In the genomic region with DNA sequence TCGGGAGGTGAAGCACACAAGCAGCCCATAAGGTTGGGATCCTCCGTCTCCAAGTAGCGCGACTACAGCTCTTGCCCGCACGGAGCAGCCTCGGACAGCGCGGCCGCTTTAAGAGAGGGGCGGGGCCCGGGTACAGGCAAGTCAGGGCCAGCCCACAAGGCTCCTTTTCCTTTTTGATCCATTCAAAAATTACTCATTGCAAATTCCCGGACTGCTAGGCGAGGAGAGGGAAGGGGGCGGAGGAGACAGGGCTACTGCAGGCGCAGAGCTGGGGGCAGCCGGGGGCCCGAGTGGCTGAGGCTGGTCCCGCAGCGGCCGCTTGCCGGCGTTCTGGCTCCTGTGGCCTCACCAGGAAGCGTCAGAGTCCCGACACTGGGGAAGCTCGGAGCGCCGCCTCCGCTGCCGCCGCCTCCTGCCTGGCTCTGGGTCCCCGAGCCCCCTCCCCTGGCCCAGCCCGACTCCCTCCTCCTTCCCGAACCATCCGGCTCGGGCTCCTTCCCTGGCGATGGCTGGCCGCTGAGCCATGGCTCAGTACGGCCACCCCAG, we compare ENCODE assay signal across 8 cellular contexts. TPM values are rescaled to one million over a fixed set of nuclear protein-coding genes. Genes with fewer than 3 reads are reported as not detected.
A peak's percentile ranks its signal among the peaks of the same experiment; 100 is the strongest.
DNase-seq lines count a peak whose midpoint lies in the region; ATAC-seq and TF ChIP-seq lines count a peak whose summit lies in the region.

UBASH3B (plus strand) TSS at position 196 of the 546 bp plus-strand sequence; CDS start at position 524, 328 bp downstream.

- peaks cover 0 to 13% (median 4%) of the 10 kb centered on the region in 4 donors for H3K4me1 ChIP-seq in Peyer's patch
- peaks cover 0 to 14% of the 10 kb centered on the region in 2 donors for H3K4me1 ChIP-seq in muscle layer of duodenum (ENCODE audit: control insufficient read depth in 1 of 2, insufficient read depth in 2 of 2, low read length in 2 of 2)

- H3K27ac ChIP-seq in Peyer's patch, result peak within 1 kb of the TSS; percentile 75 to 96 (median 88)
- peak within 1 kb of the TSS; percentile 60 for H3K27ac ChIP-seq in muscle layer of duodenum (ENCODE audit: low read length)

- DNase-seq in C1 segment of cervical spinal cord (lab: John Stamatoyannopoulos, UW) (peak in 13 of 14 donors; percentile 42 to 90 (median 67)), Peyer's patch (peak; percentile 78 to 90 (median 82)), fibroblast of gingiva (ENCODE audit: low read depth) (peak; percentile 82)
- peak; percentile 40 to 51 for DNase-seq in stimulated activated CD8-positive, alpha-beta memory T cell treated with anti-CD3 and anti-CD28 coated beads, Interleukin-7, amount 100 ng/mL, for 48 hours (ENCODE audit: extremely low read depth in 1 of 2, low read depth in 1 of 2)

- H3K36me3 Mint-ChIP-seq in activated T-helper 17 cell treated with anti-CD3 and anti-CD28 coated beads, Interleukin-2, amount 50 U/mL, for 72 hours (ENCODE audit: low read depth), result no peaks in the 10 kb centered on the region

- TF ChIP-seq CTCF in Peyer's patch (IDR thresholded peaks at IDR 0.05), result peak in 1 of 6 experiments; percentile 13

- H3K9me3 ChIP-seq in Peyer's patch (no peaks in the 10 kb centered on the region), muscle layer of duodenum (ENCODE audit: control insufficient read depth in 1 of 2, low read length in 2 of 2) (no peaks in the 10 kb centered on the region)

- no peaks in the 10 kb centered on the region for H3K27me3 Mint-ChIP-seq in activated T-helper 17 cell treated with anti-CD3 and anti-CD28 coated beads, Interleukin-2, amount 50 U/mL, for 72 hours

- peaks cover 9% of the 10 kb centered on the region for H3K4me1 Mint-ChIP-seq in activated T-helper 17 cell treated with anti-CD3 and anti-CD28 coated beads, Interleukin-2, amount 50 U/mL, for 72 hours

- peak in 1 of 2 donors; percentile 36 for TF ChIP-seq POLR2A in Peyer's patch (IDR thresholded peaks at IDR 0.05)

- no peaks in the 10 kb centered on the region for H3K36me3 ChIP-seq in Peyer's patch
- H3K36me3 ChIP-seq in muscle layer of duodenum (ENCODE audit: control insufficient read depth in 1 of 2, insufficient read depth in 2 of 2, low read length in 2 of 2), result no peaks in the 10 kb centered on the region

- peak within 1 kb of the TSS; percentile 65 for H3K27ac Mint-ChIP-seq in activated T-helper 17 cell treated with anti-CD3 and anti-CD28 coated beads, Interleukin-2, amount 50 U/mL, for 72 hours

- H3K4me3 Mint-ChIP-seq in activated T-helper 17 cell treated with anti-CD3 and anti-CD28 coated beads, Interleukin-2, amount 50 U/mL, for 72 hours, result peak within 1 kb of the TSS; percentile 89

- peak within 1 kb of the TSS; percentile 74 to 99 (median 82) for H3K4me3 ChIP-seq in Peyer's patch
- H3K4me3 ChIP-seq in muscle layer of duodenum (ENCODE audit: low read depth in 1 of 2, low read length in 2 of 2), result peak within 1 kb of the TSS; percentile 74 to 82

- H3K27me3 ChIP-seq in Peyer's patch (no peaks in the 10 kb centered on the region), muscle layer of duodenum (ENCODE audit: low read depth, low read length) (no peaks in the 10 kb centered on the region)

- no peaks in the 10 kb centered on the region for H3K9me3 Mint-ChIP-seq in activated T-helper 17 cell treated with anti-CD3 and anti-CD28 coated beads, Interleukin-2, amount 50 U/mL, for 72 hours

- ATAC-seq in GM19372 (IDR thresholded peaks at IDR 0.05; ENCODE audit: low read depth, unreplicated experiment) (peak; percentile 78), HG03469 (IDR thresholded peaks at IDR 0.05; ENCODE audit: unreplicated experiment) (peak; percentile 63)
- peak; percentile 83 for ATAC-seq in activated T-helper 17 cell treated with anti-CD3 and anti-CD28 coated beads, Interleukin-2, amount 50 U/mL, for 72 hours (replicated peaks)

RNA-seq across cellular contexts. Expression of gene UBASH3B, which starts in this region (rescaled TPM):
- 10 to 100 TPM in 1 of 4 donors, 1 to 10 TPM in 3; 2.3 to 14.9 (median 5.2) TPM for total RNA-seq in Peyer's patch
- total RNA-seq in activated T-helper 17 cell treated with anti-CD3 and anti-CD28 coated beads, Interleukin-2, amount 50 U/mL, for 72 hours, result 10 to 100 TPM in 1 of 2 donors, 1 to 10 TPM in 1; 7.0 to 10.6 TPM

Comparison
In these comparisons a context has a peak if more than half of its experiments do, and no peak if none do; other contexts are left out.
1. Peak in every context shown above with its lines: DNase-seq, ATAC-seq, H3K4me3 ChIP-seq and H3K27ac ChIP-seq.